8 cellular contexts compared by ENCODE assay signal in genomic region chr16:47460755-47461597, GRCh38. TPM values are rescaled to one million over a fixed set of nuclear protein-coding genes. Genes with fewer than 3 reads are reported as not detected.
DNase-seq lines count a peak whose midpoint lies in the region; ATAC-seq, FAIRE-seq and TF ChIP-seq lines count a peak whose summit lies in the region.

ITFG1 (minus strand) TSS chr16:47461063; CDS start chr16:47461045, 18 bp downstream.
PHKB (plus strand) TSS chr16:47461331; CDS start chr16:47461351, 20 bp downstream.

- peak in 1 of 2 donors; percentile 81 for TF ChIP-seq POLR2A in thyroid gland (IDR thresholded peaks at IDR 0.05)

- peaks cover 64% of the 10 kb centered on the region for H3K4me1 Mint-ChIP-seq in activated naive CD8-positive, alpha-beta T cell treated with anti-CD3 and anti-CD28 coated beads, Interleukin-2, amount 50 U/mL, for 24 hours

- peak; percentile 70 for ATAC-seq in HG02588 (IDR thresholded peaks at IDR 0.05; ENCODE audit: unreplicated experiment)
- ATAC-seq in activated naive CD8-positive, alpha-beta T cell treated with anti-CD3 and anti-CD28 coated beads, Interleukin-2, amount 50 U/mL, for 24 hours, result peak; percentile 94
- ATAC-seq in Right ventricle myocardium superior (ENCODE audit: poor library complexity), result peak; percentile 98
- peak; percentile 96 to 99 (median 96) for ATAC-seq in pancreas

- no peaks in the 10 kb centered on the region for H3K27me3 Mint-ChIP-seq in activated naive CD8-positive, alpha-beta T cell treated with anti-CD3 and anti-CD28 coated beads, Interleukin-2, amount 50 U/mL, for 24 hours

- H3K9me3 ChIP-seq in pancreas (no peaks in the 10 kb centered on the region), thyroid gland (no peaks in the 10 kb centered on the region)

- intact Hi-C loops in Right ventricle myocardium superior (cut with DNase I), result no loop called here
- intact Hi-C loops in pancreas (cut with DNase I), result no loop called here
- intact Hi-C loops in thyroid gland (cut with DNase I), result no loop called here

- peak within 1 kb of the TSS; percentile 99 for H3K4me3 Mint-ChIP-seq in activated naive CD8-positive, alpha-beta T cell treated with anti-CD3 and anti-CD28 coated beads, Interleukin-2, amount 50 U/mL, for 24 hours

- TF ChIP-seq CTCF in GM12865 (IDR thresholded peaks at IDR 0.05; ENCODE audit: insufficient read depth, low read depth, low read length, missing control alignments) (peak; percentile 0), pancreas (IDR thresholded peaks at IDR 0.05) (no peak), thyroid gland (IDR thresholded peaks at IDR 0.05) (peak in 1 of 6 experiments; percentile 2)

- peak; percentile 98 for DNase-seq in GM12865 (ENCODE audit: low read depth)
- peak; percentile 61 for DNase-seq in NCI-H1048 (lab: John Stamatoyannopoulos, UW)
- DNase-seq in SW480 (ENCODE audit: low spot score), result peak; percentile 90
- DNase-seq in activated naive CD8-positive, alpha-beta T cell treated with anti-CD3 and anti-CD28 coated beads, Interleukin-2, amount 50 U/mL, for 24 hours, result peak; percentile 95
- DNase-seq in Right ventricle myocardium superior, result peak; percentile 96
- DNase-seq in pancreas, result peak; percentile 86 to 96 (median 90)
- DNase-seq in thyroid gland, result peak; percentile 93

- H3K36me3 ChIP-seq in pancreas (no peaks in the 10 kb centered on the region), thyroid gland (no peaks in the 10 kb centered on the region)

- H3K27ac Mint-ChIP-seq in activated naive CD8-positive, alpha-beta T cell treated with anti-CD3 and anti-CD28 coated beads, Interleukin-2, amount 50 U/mL, for 24 hours, result peak within 1 kb of the TSS; percentile 98

- peak within 1 kb of the TSS; percentile 96 to 100 (median 100) for H3K27ac ChIP-seq in pancreas
- H3K27ac ChIP-seq in thyroid gland, result peak within 1 kb of the TSS; percentile 98 to 99 (median 99)

- no peak for FAIRE-seq in pancreas (lab: Jason Lieb, UNC)

- no peaks in the 10 kb centered on the region for H3K9me3 Mint-ChIP-seq in activated naive CD8-positive, alpha-beta T cell treated with anti-CD3 and anti-CD28 coated beads, Interleukin-2, amount 50 U/mL, for 24 hours

- H3K4me1 ChIP-seq in pancreas (peaks cover 12 to 31% (median 12%) of the 10 kb centered on the region in 3 donors), thyroid gland (peaks cover 34 to 46% of the 10 kb centered on the region in 2 donors)

- H3K36me3 Mint-ChIP-seq in activated naive CD8-positive, alpha-beta T cell treated with anti-CD3 and anti-CD28 coated beads, Interleukin-2, amount 50 U/mL, for 24 hours (ENCODE audit: low read depth), result peaks cover 6% of the 10 kb centered on the region

- H3K4me3 ChIP-seq in GM12865 (ENCODE audit: low read depth, low read length) (peak within 1 kb of the TSS; percentile 93), pancreas (peak within 1 kb of the TSS; percentile 73 to 91 (median 86)), thyroid gland (replicated peaks in 1 of 3) (peak within 1 kb of the TSS; percentile 8 to 73 (median 67))

- WGBS in pancreas, 2 donors, result 1% methylated on average over 68 to 82 of the region's 82 CpGs
- WGBS in thyroid gland, 2 donors, result 0% methylated on average over 14 to 19 of the region's 82 CpGs

- H3K27me3 ChIP-seq in pancreas (no peaks in the 10 kb centered on the region), thyroid gland (no peaks in the 10 kb centered on the region)

RNA-seq across cellular contexts. Expression of gene ITFG1, which starts in this region (rescaled TPM):
- 54.1 TPM for total RNA-seq in Right ventricle myocardium superior
- 10 to 100 TPM; 15.0 to 33.9 (median 21.2) TPM for total RNA-seq in pancreas
- polyA plus RNA-seq in pancreas, result 10 to 100 TPM in 1 of 2 donors, 1 to 10 TPM in 1; 5.9 to 27.4 TPM
- 10 to 100 TPM; 64.8 to 75.6 (median 71.7) TPM for total RNA-seq in thyroid gland

RNA-seq across cellular contexts. Expression of gene PHKB, which starts in this region (rescaled TPM):
- total RNA-seq in Right ventricle myocardium superior (72.1 TPM), pancreas (10 to 100 TPM; 23.3 to 46.4 (median 29.8) TPM), thyroid gland (100 to 1,000 TPM; 110 to 198 (median 168) TPM)
- polyA plus RNA-seq in pancreas, result 10 to 100 TPM; 13.3 to 24.6 TPM

Comparison
In these comparisons a context has a peak if more than half of its experiments do, and no peak if none do; other contexts are left out.
1. Peak in every context shown above with its lines: DNase-seq, ATAC-seq, H3K4me3 ChIP-seq and H3K27ac ChIP-seq.